ENCODE assay signal across 1 cellular context in the genomic region with DNA sequence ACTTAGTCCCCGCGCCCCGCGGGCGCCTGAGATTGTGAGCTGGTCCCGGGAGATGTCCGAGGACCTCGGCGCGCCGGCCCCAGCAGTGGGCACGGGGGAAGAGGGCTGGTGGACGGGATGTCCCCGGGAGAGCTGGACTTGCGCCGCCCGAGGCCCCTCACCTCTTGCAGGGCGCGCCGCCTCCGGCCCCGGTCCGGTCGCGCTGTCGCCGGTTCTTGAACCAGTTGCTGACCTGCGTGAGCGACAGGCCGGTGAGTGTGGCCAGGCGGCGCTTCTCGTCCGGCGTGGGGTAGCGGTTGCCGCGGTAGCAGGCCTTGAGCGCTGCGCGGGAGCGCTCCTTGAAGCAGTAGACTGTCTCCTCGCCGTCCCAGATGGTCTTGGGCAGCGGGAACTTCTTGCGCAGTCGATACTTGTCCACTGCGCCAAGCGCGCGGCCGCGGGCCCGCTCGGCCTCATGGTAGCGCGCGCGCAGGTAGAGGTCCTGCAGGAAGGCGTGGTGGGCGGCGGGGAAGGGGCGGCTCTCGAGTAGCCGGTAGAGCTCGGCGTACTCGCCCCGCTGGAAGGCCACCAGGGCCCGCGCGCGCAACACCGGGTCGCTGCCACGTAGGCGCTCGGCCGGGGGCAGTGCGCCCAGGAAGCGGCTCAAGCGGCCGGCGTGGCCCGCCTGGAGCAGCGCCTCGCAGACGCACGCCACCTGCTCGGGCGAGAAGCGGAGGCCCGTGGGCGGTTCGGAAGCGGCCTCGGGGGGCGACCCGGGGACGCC.
TF ChIP-seq lines count a peak whose summit lies in the region.

No MANE protein-coding gene starts in this region.

TF ChIP-seq in IMR-90, 13 proteins besides CTCF, POLR2A, EP300 and RAD21 (continued from another document):
- TF ChIP-seq CEBPB (IDR thresholded peaks at IDR 0.05; ENCODE audit: low read depth, low read length), result 0 out of 2 replicates have a peak, but pooled peaks have one; percentile 8
